Comparison of ENCODE assay signal across 21 cellular contexts in the genomic region with DNA sequence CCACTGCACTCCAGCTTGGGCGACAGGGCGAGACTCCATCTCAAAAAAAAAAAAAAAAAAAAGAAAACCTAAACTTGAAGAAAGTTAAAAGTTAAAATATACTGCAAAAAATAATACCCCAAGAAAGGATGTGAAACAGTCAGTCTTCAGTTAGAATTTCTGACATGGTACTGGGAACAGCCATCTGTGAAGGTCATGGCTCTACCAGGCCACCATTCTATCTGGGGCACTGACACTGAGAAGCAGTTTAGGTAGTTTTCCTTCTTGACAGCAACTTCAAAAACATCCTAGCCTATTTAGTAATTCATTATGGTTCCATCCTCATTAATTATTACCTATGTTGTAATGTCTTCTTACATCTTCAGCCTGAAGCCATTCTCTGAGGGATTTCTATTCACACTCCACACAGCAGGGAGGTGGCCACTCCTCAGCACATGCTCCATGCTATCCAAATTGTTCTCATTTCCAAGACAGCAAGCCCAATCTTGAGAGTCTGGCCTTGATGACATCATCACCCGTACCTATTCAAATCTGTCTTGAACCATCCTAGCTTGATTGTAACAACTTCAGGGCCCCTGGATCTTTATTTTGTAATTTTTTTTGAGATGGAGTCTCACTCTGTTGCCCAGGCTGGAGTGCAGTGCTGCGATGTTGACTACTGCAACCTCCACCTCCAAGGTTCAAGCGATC. TPM values are rescaled to one million over a fixed set of nuclear protein-coding genes. Genes with fewer than 3 reads are reported as not detected.
A peak's percentile ranks its signal among the peaks of the same experiment; 100 is the strongest.
DNase-seq lines count a peak whose midpoint lies in the region; ATAC-seq and TF ChIP-seq lines count a peak whose summit lies in the region.
"Had no signal": no experiment of that assay in that cellular context is flagged by ENCODE, and none has a peak within 500 bp of the region (broad histone marks: within the 10 kb centered on the region; RNA-seq: fewer than 3 reads in every experiment).

No MANE protein-coding gene starts in this region.

- H3K27ac ChIP-seq in CD8-positive, alpha-beta T cell (ENCODE audit: low read depth, low read length): no peak overlapping the region
- no peak overlapping the region for H3K27ac ChIP-seq in CD4-positive, alpha-beta memory T cell (ENCODE audit: low read depth, low read length)
- no peak overlapping the region for H3K27ac ChIP-seq in prostate gland

- no peak overlapping the region for H3K4me3 ChIP-seq in CD8-positive, alpha-beta T cell (ENCODE audit: low read depth, low read length)
- no peak overlapping the region for H3K4me3 ChIP-seq in CD4-positive, alpha-beta memory T cell (ENCODE audit: low read length in 2 of 2)
- no peak overlapping the region for H3K4me3 ChIP-seq in prostate gland
- H3K4me3 ChIP-seq: MG63 had no signal

- H3K9me3 Mint-ChIP-seq in CD8-positive, alpha-beta T cell: no peaks in the 10 kb centered on the region
- H3K9me3 Mint-ChIP-seq in activated CD8-positive, alpha-beta T cell treated with anti-CD3 and anti-CD28 coated beads for 36 hours: no peaks in the 10 kb centered on the region
- H3K9me3 Mint-ChIP-seq in nephron: no peaks in the 10 kb centered on the region
- no peaks in the 10 kb centered on the region for H3K9me3 Mint-ChIP-seq in CD4-positive, alpha-beta memory T cell

- intact Hi-C loops in CD8-positive, alpha-beta T cell (cut with DNase I, micrococcal nuclease): loop anchor here (2.0 kb wide), 1 partner anchor 47 kb away; a partner anchor contains a TSS
- intact Hi-C loops in activated CD8-positive, alpha-beta T cell treated with anti-CD3 and anti-CD28 coated beads for 36 hours (cut with micrococcal nuclease): no loop called here
- intact Hi-C loops in CD4-positive, alpha-beta memory T cell (cut with micrococcal nuclease): no loop called here
- intact Hi-C loops in prostate gland (cut with DNase I): no loop called here

- DNase-seq in CD8-positive, alpha-beta T cell: no peak
- DNase-seq in activated CD8-positive, alpha-beta T cell treated with anti-CD3 and anti-CD28 coated beads for 36 hours: no peak
- DNase-seq in kidney tubule cell (ENCODE audit: low spot score): peak; percentile 36
- no peak for DNase-seq in CD4-positive, alpha-beta memory T cell
- DNase-seq in prostate gland (ENCODE audit: low spot score): no peak
- DNase-seq in activated gamma-delta T cell (lab: John Stamatoyannopoulos, UW): no peak
- DNase-seq: C1 segment of cervical spinal cord; Calu3; DMS153; DND-41; KG1; MG63; NCI-H1105 treated with DMSO at 0.1 percent for 48 hours; NCI-H2029 treated with DMSO at 0.1 percent for 48 hours; NCI-H446 treated with DMSO at 0.1 percent for 48 hours; NCI-H526; NCI-H82; NK-92 treated with Interleukin-12 subunit alpha and Interleukin-12 subunit beta, amount 100 ng/mL, for 24 hours; PC-3; SK-N-SH had no signal

- no peaks in the 10 kb centered on the region for H3K27me3 Mint-ChIP-seq in CD8-positive, alpha-beta T cell (ENCODE audit: low read depth)
- no peaks in the 10 kb centered on the region for H3K27me3 Mint-ChIP-seq in activated CD8-positive, alpha-beta T cell treated with anti-CD3 and anti-CD28 coated beads for 36 hours
- no peaks in the 10 kb centered on the region for H3K27me3 Mint-ChIP-seq in nephron (ENCODE audit: low read depth)
- H3K27me3 Mint-ChIP-seq in CD4-positive, alpha-beta memory T cell: no peaks in the 10 kb centered on the region

- POLR2A ChIA-PET in CD8-positive, alpha-beta T cell (lab: Charles Lee): no interaction called here
- POLR2A ChIA-PET in activated CD8-positive, alpha-beta T cell treated with anti-CD3 and anti-CD28 coated beads for 36 hours (lab: Charles Lee): no interaction called here
- POLR2A ChIA-PET in CD4-positive, alpha-beta memory T cell (lab: Charles Lee; ENCODE audit: partially characterized antibody): no interaction called here

- no peak for TF ChIP-seq CTCF in CD8-positive, alpha-beta T cell (IDR thresholded peaks at IDR 0.05)
- TF ChIP-seq CTCF in activated CD8-positive, alpha-beta T cell treated with anti-CD3 and anti-CD28 coated beads for 36 hours (IDR thresholded peaks at IDR 0.05): no peak
- TF ChIP-seq CTCF in nephron (IDR thresholded peaks at IDR 0.05; ENCODE audit: unreplicated experiment in 3 of 3) (no peak), prostate gland (IDR thresholded peaks at IDR 0.05) (no peak)

- peaks cover 20% of the 10 kb centered on the region for H3K4me1 Mint-ChIP-seq in CD8-positive, alpha-beta T cell (ENCODE audit: low read depth)
- peaks cover 24% of the 10 kb centered on the region for H3K4me1 Mint-ChIP-seq in activated CD8-positive, alpha-beta T cell treated with anti-CD3 and anti-CD28 coated beads for 36 hours (ENCODE audit: low read depth)
- H3K4me1 Mint-ChIP-seq in nephron: no peaks in the 10 kb centered on the region
- peaks cover 0 to 2% (median 0%) of the 10 kb centered on the region in 4 donors for H3K4me1 Mint-ChIP-seq in CD4-positive, alpha-beta memory T cell

- H3K27me3 ChIP-seq in CD8-positive, alpha-beta T cell (ENCODE audit: insufficient read depth, low read length): no peaks in the 10 kb centered on the region
- no peaks in the 10 kb centered on the region for H3K27me3 ChIP-seq in CD4-positive, alpha-beta memory T cell (ENCODE audit: insufficient read depth, low read length)
- H3K27me3 ChIP-seq in prostate gland (replicated peaks; ENCODE audit: insufficient read depth): no peaks in the 10 kb centered on the region
- H3K27me3 ChIP-seq: MG63 had no signal

- peak overlapping the region; percentile 69 for H3K27ac Mint-ChIP-seq in CD8-positive, alpha-beta T cell
- peak overlapping the region; percentile 67 for H3K27ac Mint-ChIP-seq in activated CD8-positive, alpha-beta T cell treated with anti-CD3 and anti-CD28 coated beads for 36 hours
- H3K27ac Mint-ChIP-seq in nephron: peak overlapping the region in 2 of 3 experiments; percentile 17 to 87
- H3K27ac Mint-ChIP-seq in CD4-positive, alpha-beta memory T cell: no peak overlapping the region

- H3K9me3 ChIP-seq in CD8-positive, alpha-beta T cell (ENCODE audit: low read length): no peaks in the 10 kb centered on the region
- H3K9me3 ChIP-seq in CD4-positive, alpha-beta memory T cell (ENCODE audit: control insufficient read depth in 1 of 2, low read length in 2 of 2): no peaks in the 10 kb centered on the region
- H3K9me3 ChIP-seq in prostate gland: no peaks in the 10 kb centered on the region
- H3K9me3 ChIP-seq: MG63, SK-N-SH had no signal

- H3K4me1 ChIP-seq in CD8-positive, alpha-beta T cell (ENCODE audit: insufficient read depth, low read length): peaks cover 18% of the 10 kb centered on the region
- no peaks in the 10 kb centered on the region for H3K4me1 ChIP-seq in CD4-positive, alpha-beta memory T cell (ENCODE audit: insufficient read depth, low read length)
- H3K4me1 ChIP-seq in prostate gland (replicated peaks): no peaks in the 10 kb centered on the region

- no peak for ATAC-seq in CD8-positive, alpha-beta T cell
- no peak for ATAC-seq in activated CD8-positive, alpha-beta T cell treated with anti-CD3 and anti-CD28 coated beads for 36 hours
- ATAC-seq: PC-3 had no signal

- TF ChIP-seq POLR2A in prostate gland (IDR thresholded peaks at IDR 0.05): no peak

- CTCF ChIA-PET in CD8-positive, alpha-beta T cell (lab: Charles Lee): interaction anchor here (2.0 kb wide), 1 partner anchor 10 kb away, joined by 5 read pairs; no protein-coding TSS in a partner anchor
- CTCF ChIA-PET in activated CD8-positive, alpha-beta T cell treated with anti-CD3 and anti-CD28 coated beads for 36 hours (lab: Charles Lee): no interaction called here
- CTCF ChIA-PET in CD4-positive, alpha-beta memory T cell (lab: Charles Lee; ENCODE audit: partially characterized antibody): no interaction called here

- H3K36me3 ChIP-seq in CD8-positive, alpha-beta T cell (ENCODE audit: insufficient read depth, low read length): peaks cover 28% of the 10 kb centered on the region
- H3K36me3 ChIP-seq in CD4-positive, alpha-beta memory T cell (ENCODE audit: insufficient read depth, low read length): peaks cover 40% of the 10 kb centered on the region
- peaks cover 0 to 18% of the 10 kb centered on the region in 2 donors for H3K36me3 ChIP-seq in prostate gland

- no peak overlapping the region for H3K4me3 Mint-ChIP-seq in CD8-positive, alpha-beta T cell
- no peak overlapping the region for H3K4me3 Mint-ChIP-seq in activated CD8-positive, alpha-beta T cell treated with anti-CD3 and anti-CD28 coated beads for 36 hours
- H3K4me3 Mint-ChIP-seq in nephron: no peak overlapping the region
- H3K4me3 Mint-ChIP-seq in CD4-positive, alpha-beta memory T cell: no peak overlapping the region

- WGBS in prostate gland: 96% methylated on average over 5 of the region's 5 CpGs

- peaks cover 79% of the 10 kb centered on the region for H3K36me3 Mint-ChIP-seq in CD8-positive, alpha-beta T cell
- H3K36me3 Mint-ChIP-seq in activated CD8-positive, alpha-beta T cell treated with anti-CD3 and anti-CD28 coated beads for 36 hours (ENCODE audit: low read depth): peaks cover 45% of the 10 kb centered on the region
- peaks cover 68% of the 10 kb centered on the region for H3K36me3 Mint-ChIP-seq in nephron (ENCODE audit: low read depth)
- peaks cover 59 to 75% of the 10 kb centered on the region in 2 donors for H3K36me3 Mint-ChIP-seq in CD4-positive, alpha-beta memory T cell

RNA-seq across cellular contexts. Expression of a gene that starts 38.2 kb away (rescaled TPM):
- not detected for total RNA-seq in CD8-positive, alpha-beta T cell
- total RNA-seq in activated CD8-positive, alpha-beta T cell treated with anti-CD3 and anti-CD28 coated beads for 36 hours: not detected
- total RNA-seq in CD4-positive, alpha-beta memory T cell: not detected
- polyA plus RNA-seq in CD4-positive, alpha-beta memory T cell: under 1 TPM; 0.07 to 0.29 TPM
- not detected for total RNA-seq in prostate gland
- total RNA-seq: Calu3 had no signal
- polyA plus RNA-seq: SK-N-SH had no signal

RNA-seq across cellular contexts. Expression of a gene that starts 46.5 kb away (rescaled TPM):
- 100 to 1,000 TPM; 154 to 155 TPM for total RNA-seq in CD8-positive, alpha-beta T cell
- total RNA-seq in activated CD8-positive, alpha-beta T cell treated with anti-CD3 and anti-CD28 coated beads for 36 hours: 10 to 100 TPM; 63.9 to 64.1 TPM
- total RNA-seq in CD4-positive, alpha-beta memory T cell: 100 to 1,000 TPM; 142 to 145 TPM
- polyA plus RNA-seq in CD4-positive, alpha-beta memory T cell: 10 to 100 TPM; 31.5 to 78.5 TPM
- total RNA-seq in prostate gland: 100 to 1,000 TPM in 1 of 2 donors, 10 to 100 TPM in 1; 74.2 to 115 TPM

RNA-seq across cellular contexts. Expression of a gene that starts 46.7 kb away (rescaled TPM):
- 10 to 100 TPM; 16.5 to 17.1 TPM for total RNA-seq in CD8-positive, alpha-beta T cell
- total RNA-seq in activated CD8-positive, alpha-beta T cell treated with anti-CD3 and anti-CD28 coated beads for 36 hours: 10 to 100 TPM; 20.0 to 22.6 TPM
- total RNA-seq in CD4-positive, alpha-beta memory T cell: 10 to 100 TPM; 24.4 to 26.1 TPM
- 10 to 100 TPM; 18.8 to 27.8 TPM for polyA plus RNA-seq in CD4-positive, alpha-beta memory T cell
- total RNA-seq in prostate gland: 10 to 100 TPM; 19.1 to 24.1 TPM

Comparison
In these comparisons a context has a peak if more than half of its experiments do, and no peak if none do; other contexts are left out.
1. H3K27ac Mint-ChIP-seq: peak in CD8-positive, alpha-beta T cell (single experiment), activated CD8-positive, alpha-beta T cell treated with anti-CD3 and anti-CD28 coated beads for 36 hours (single experiment) and nephron (2 of 3); none in CD4-positive, alpha-beta memory T cell (0 of 7).
2. intact Hi-C loops: an anchor here in CD8-positive, alpha-beta T cell (2.0 kb wide); none called in activated CD8-positive, alpha-beta T cell treated with anti-CD3 and anti-CD28 coated beads for 36 hours, CD4-positive, alpha-beta memory T cell and prostate gland.